ENCODE assay signal across 8 cellular contexts in the genomic region with DNA sequence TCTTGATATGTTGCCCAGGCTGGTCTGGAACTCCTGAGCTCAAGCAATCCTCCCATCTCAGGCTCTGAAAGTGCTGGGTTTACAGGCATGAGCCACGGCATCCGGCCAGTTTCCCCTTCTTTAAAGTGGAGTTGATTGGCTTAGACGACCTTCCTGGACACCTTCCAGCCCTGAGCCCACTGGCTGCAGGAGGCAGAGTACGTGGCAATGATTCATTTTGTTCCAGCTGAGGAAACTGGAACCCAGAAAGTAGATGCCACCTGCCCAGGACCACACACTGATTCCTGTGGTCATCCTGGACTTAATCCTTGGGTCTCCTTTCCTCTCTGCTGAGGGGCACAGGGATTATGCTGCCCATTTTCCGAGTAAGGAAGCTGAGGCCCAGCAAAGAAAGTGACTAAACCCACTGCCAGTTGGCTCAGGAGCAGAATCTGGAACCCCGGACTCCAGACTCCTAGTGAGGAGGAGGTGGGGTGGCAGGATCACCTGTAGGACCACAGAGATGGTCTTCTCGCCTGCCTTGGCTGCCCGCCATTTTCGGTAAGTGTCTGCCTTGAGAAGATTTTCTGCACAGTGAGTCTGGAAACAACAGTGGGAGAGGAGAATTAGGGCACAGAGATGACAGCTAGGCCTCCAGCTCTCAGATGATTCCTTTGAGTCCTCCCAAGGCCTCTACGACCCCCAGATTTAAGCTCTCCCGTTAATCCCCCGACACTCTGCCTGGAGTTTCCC. TPM values are rescaled to one million over a fixed set of nuclear protein-coding genes. Genes with fewer than 3 reads are reported as not detected.
DNase-seq lines count a peak whose midpoint lies in the region; ATAC-seq, FAIRE-seq and TF ChIP-seq lines count a peak whose summit lies in the region.

No MANE protein-coding gene starts in this region.

- H3K4me3 ChIP-seq in pancreas: peak overlapping the region; percentile 51 to 82 (median 71)

- 22 to 25% methylated on average over 12 of the region's 12 CpGs for WGBS in pancreas, 2 donors

- no peaks in the 10 kb centered on the region for H3K9me3 ChIP-seq in pancreas

- H3K36me3 ChIP-seq in pancreas: no peaks in the 10 kb centered on the region

- DNase-seq in H4 (ENCODE audit: low spot score): peak; percentile 35
- peak; percentile 90 for DNase-seq in RPMI7951 (ENCODE audit: low read depth)
- peak; percentile 14 for DNase-seq in epithelial cell of prostate (ENCODE audit: low read depth, low spot score)
- DNase-seq in pancreas: peak in 1 of 6 donors; percentile 49
- no peak for DNase-seq in NCI-H1694 treated with DMSO at 0.1 percent for 48 hours (lab: John Stamatoyannopoulos, UW)
- DNase-seq in stimulated activated naive CD4-positive, alpha-beta T cell treated with Interleukin-2 at 50 U/mL for 16 hours (lab: John Stamatoyannopoulos, UW): no peak

- H3K27me3 ChIP-seq in pancreas: no peaks in the 10 kb centered on the region

- peak overlapping the region; percentile 53 for H3K27ac ChIP-seq in epithelial cell of prostate
- H3K27ac ChIP-seq in pancreas: peak overlapping the region; percentile 53 to 71 (median 60)

- no peak for TF ChIP-seq CTCF in pancreas (IDR thresholded peaks at IDR 0.05)

- intact Hi-C loops in pancreas (cut with DNase I): no loop called here

- H3K4me1 ChIP-seq in pancreas: peaks cover 0 to 7% (median 7%) of the 10 kb centered on the region in 3 donors

- ATAC-seq in pancreas (no peak), HG02642 (IDR thresholded peaks at IDR 0.05; ENCODE audit: poor library complexity, unreplicated experiment) (no peak), HG03196 (IDR thresholded peaks at IDR 0.05; ENCODE audit: unreplicated experiment) (no peak)

- no peak for FAIRE-seq in pancreas (lab: Jason Lieb, UNC)

RNA-seq across cellular contexts. Expression of a gene that starts 0.7 kb away (rescaled TPM):
- 29.2 and 31.0 TPM in 2 replicates for total RNA-seq in H4 (2014; rRNA removed; shearing (Covaris generic))
- 36.7 and 42.7 TPM in 2 replicates for total RNA-seq in RPMI7951 (2014; rRNA removed; shearing (Covaris generic))
- 10 to 100 TPM in 5 of 6 donors, 1 to 10 TPM in 1; 9.3 to 13.5 (median 12.0) TPM for total RNA-seq in pancreas
- polyA plus RNA-seq in pancreas: 10 to 100 TPM; 15.0 to 19.3 TPM

RNA-seq across cellular contexts. Expression of a gene that starts 1.0 kb away (rescaled TPM):
- not detected in 2 replicates for total RNA-seq in H4 (2014; rRNA removed; shearing (Covaris generic))
- 2.8 and 3.8 TPM in 2 replicates for total RNA-seq in RPMI7951 (2014; rRNA removed; shearing (Covaris generic))
- total RNA-seq in pancreas: 1 to 10 TPM in 2 of 6 donors, under 1 TPM in 4; 0.51 to 1.5 (median 0.60) TPM
- 1 to 10 TPM; 5.2 to 7.2 TPM for polyA plus RNA-seq in pancreas

RNA-seq across cellular contexts. Expression of a gene that starts 21.3 kb away (rescaled TPM):
- total RNA-seq in H4 (2014; rRNA removed; shearing (Covaris generic)): 20.6 and 22.4 TPM in 2 replicates
- 11.9 and 16.4 TPM in 2 replicates for total RNA-seq in RPMI7951 (2014; rRNA removed; shearing (Covaris generic))
- total RNA-seq in pancreas: 10 to 100 TPM in 3 of 6 donors, 1 to 10 TPM in 3; 8.2 to 14.7 (median 11.0) TPM
- polyA plus RNA-seq in pancreas: 1 to 10 TPM; 4.3 to 6.1 TPM

RNA-seq across cellular contexts. Expression of a gene that starts 21.8 kb away (rescaled TPM):
- total RNA-seq in H4 (2014; rRNA removed; shearing (Covaris generic)): 12.5 and 17.7 TPM in 2 replicates
- 13.1 and 18.9 TPM in 2 replicates for total RNA-seq in RPMI7951 (2014; rRNA removed; shearing (Covaris generic))
- 1 to 10 TPM; 5.2 to 8.6 (median 6.2) TPM for total RNA-seq in pancreas
- 1 to 10 TPM; 7.5 to 8.4 TPM for polyA plus RNA-seq in pancreas

RNA-seq across cellular contexts. Expression of a gene that starts 37.3 kb away (rescaled TPM):
- not detected in 2 replicates for total RNA-seq in H4 (2014; rRNA removed; shearing (Covaris generic))
- 0.10 and 0.12 TPM in 2 replicates for total RNA-seq in RPMI7951 (2014; rRNA removed; shearing (Covaris generic))
- total RNA-seq in pancreas: under 1 TPM in 4 of 6 donors, not detected in 2; 0.06 to 0.28 (median 0.22) TPM
- polyA plus RNA-seq in pancreas: 1 to 10 TPM in 1 of 2 donors, under 1 TPM in 1; 0.87 to 1.3 TPM

Comparison
In these comparisons a context has a peak if more than half of its experiments do, and no peak if none do; other contexts are left out.
1. DNase-seq: peak in H4 (single experiment), RPMI7951 (single experiment) and epithelial cell of prostate (single experiment); none in NCI-H1694 treated with DMSO at 0.1 percent for 48 hours (single experiment) and stimulated activated naive CD4-positive, alpha-beta T cell treated with Interleukin-2 at 50 U/mL for 16 hours (single experiment).